8 cellular contexts compared by ENCODE assay signal in genomic region chr14:80930836-80931389, GRCh38. TPM values are rescaled to one million over a fixed set of nuclear protein-coding genes. Genes with fewer than 3 reads are reported as not detected.
DNase-seq lines count a peak whose midpoint lies in the region; ATAC-seq and TF ChIP-seq lines count a peak whose summit lies in the region.
"Had no signal": no experiment of that assay in that cellular context is flagged by ENCODE, and none has a peak within 500 bp of the region (broad histone marks: within the 10 kb centered on the region; RNA-seq: fewer than 3 reads in every experiment).

No MANE protein-coding gene starts in this region.

- TF ChIP-seq POLR2A in GM18505 (IDR thresholded peaks at IDR 0.05; ENCODE audit: borderline replicate concordance, extremely low read depth, insufficient read depth, insufficient read length) (no peak), thyroid gland (IDR thresholded peaks at IDR 0.05) (no peak)

- peak; percentile 88 for DNase-seq in HCEC 1CT
- DNase-seq in LoVo (ENCODE audit: low spot score), result peak; percentile 52
- peak; percentile 81 for DNase-seq in activated CD8-positive, alpha-beta T cell treated with anti-CD3 and anti-CD28 coated beads for 36 hours
- no peak for DNase-seq in left lobe of liver (ENCODE audit: low spot score)
- no peak for DNase-seq in thyroid gland
- DNase-seq in NCI-H1105 (lab: John Stamatoyannopoulos, UW), result no peak

- H3K4me1 ChIP-seq in thyroid gland, result no peaks in the 10 kb centered on the region

- whole genome bisulfite sequencing in thyroid gland, 2 donors, result 71 to 86% methylated on average over 8 of the region's 8 CpGs

- no peaks in the 10 kb centered on the region for H3K36me3 ChIP-seq in thyroid gland

- no peak overlapping the region for H3K4me3 ChIP-seq in thyroid gland (replicated peaks in 1 of 3)

- POLR2A ChIA-PET in activated CD8-positive, alpha-beta T cell treated with anti-CD3 and anti-CD28 coated beads for 36 hours (lab: Charles Lee), result interaction anchor here (0.7 to 2.4 kb wide), 5 partner anchors 10 to 239 kb away, joined by 3 to 29 read pairs (median 3); partner anchors contain the start of genes CEP128 and TSHR

- TF ChIP-seq CTCF in activated CD8-positive, alpha-beta T cell treated with anti-CD3 and anti-CD28 coated beads for 36 hours (IDR thresholded peaks at IDR 0.05), result no peak
- TF ChIP-seq CTCF in thyroid gland (IDR thresholded peaks at IDR 0.05), result no peak

- peaks cover 13% of the 10 kb centered on the region for H3K9me3 Mint-ChIP-seq in activated CD8-positive, alpha-beta T cell treated with anti-CD3 and anti-CD28 coated beads for 36 hours

- no peak overlapping the region for H3K27ac ChIP-seq in thyroid gland

- peaks cover 44% of the 10 kb centered on the region for H3K36me3 Mint-ChIP-seq in activated CD8-positive, alpha-beta T cell treated with anti-CD3 and anti-CD28 coated beads for 36 hours (ENCODE audit: low read depth)

- peak; percentile 99 for ATAC-seq in GM18505 (IDR thresholded peaks at IDR 0.05; ENCODE audit: unreplicated experiment)
- ATAC-seq in activated CD8-positive, alpha-beta T cell treated with anti-CD3 and anti-CD28 coated beads for 36 hours, result peak; percentile 97
- peak; percentile 36 for ATAC-seq in left lobe of liver

- no peaks in the 10 kb centered on the region for H3K27me3 Mint-ChIP-seq in activated CD8-positive, alpha-beta T cell treated with anti-CD3 and anti-CD28 coated beads for 36 hours
- H3K27me3 Mint-ChIP-seq: dendritic cell treated with granulocyte-macrophage colony-stimulating factor and Interleukin-4, amounts not matched to agents 40 ng/mL and 50 ng/mL, for 4 days had no signal

- peaks cover 30% of the 10 kb centered on the region for H3K4me1 Mint-ChIP-seq in activated CD8-positive, alpha-beta T cell treated with anti-CD3 and anti-CD28 coated beads for 36 hours (ENCODE audit: low read depth)

- CTCF ChIA-PET in activated CD8-positive, alpha-beta T cell treated with anti-CD3 and anti-CD28 coated beads for 36 hours (lab: Charles Lee), result interaction anchor here (0.8 to 1.9 kb wide), 5 partner anchors 10 to 80 kb away, joined by 3 to 5 read pairs (median 3); partner anchors contain the start of gene CEP128

- intact Hi-C loops in activated CD8-positive, alpha-beta T cell treated with anti-CD3 and anti-CD28 coated beads for 36 hours (cut with micrococcal nuclease), result loop anchor here (1.0 kb wide), 1 partner anchor 11 kb away; no protein-coding TSS in a partner anchor
- intact Hi-C loops in thyroid gland (cut with DNase I), result no loop called here

- H3K27ac Mint-ChIP-seq in activated CD8-positive, alpha-beta T cell treated with anti-CD3 and anti-CD28 coated beads for 36 hours, result peak overlapping the region; percentile 79
- H3K27ac Mint-ChIP-seq: dendritic cell treated with granulocyte-macrophage colony-stimulating factor and Interleukin-4, amounts not matched to agents 40 ng/mL and 50 ng/mL, for 4 days had no signal

- peak overlapping the region; percentile 52 for H3K4me3 Mint-ChIP-seq in activated CD8-positive, alpha-beta T cell treated with anti-CD3 and anti-CD28 coated beads for 36 hours
- H3K4me3 Mint-ChIP-seq: dendritic cell treated with granulocyte-macrophage colony-stimulating factor and Interleukin-4, amounts not matched to agents 40 ng/mL and 50 ng/mL, for 4 days had no signal

- H3K27me3 ChIP-seq in thyroid gland, result no peaks in the 10 kb centered on the region

- H3K9me3 ChIP-seq in thyroid gland, result no peaks in the 10 kb centered on the region

RNA-seq across cellular contexts. Expression of gene CEP128, which starts 10.6 kb away (rescaled TPM):
- total RNA-seq in activated CD8-positive, alpha-beta T cell treated with anti-CD3 and anti-CD28 coated beads for 36 hours, result 10 to 100 TPM; 21.6 to 22.5 TPM
- total RNA-seq in left lobe of liver (1.7 TPM), thyroid gland (10 to 100 TPM; 13.9 to 18.1 (median 16.0) TPM)

RNA-seq across cellular contexts. Expression of gene TSHR, which starts 24.5 kb away (rescaled TPM):
- under 1 TPM in 1 of 2 experiments, not detected in 1; 0.31 TPM for total RNA-seq in activated CD8-positive, alpha-beta T cell treated with anti-CD3 and anti-CD28 coated beads for 36 hours
- 0.15 TPM for total RNA-seq in left lobe of liver
- 100 to 1,000 TPM; 551 to 711 (median 608) TPM for total RNA-seq in thyroid gland

Comparison
In these comparisons a context has a peak if more than half of its experiments do, and no peak if none do; other contexts are left out.
1. ATAC-seq: peak in every context shown above with its lines; median percentile 99 in GM18505; 97 in activated CD8-positive, alpha-beta T cell treated with anti-CD3 and anti-CD28 coated beads for 36 hours; 36 in left lobe of liver.
2. DNase-seq: peak in HCEC 1CT (single experiment), LoVo (single experiment) and activated CD8-positive, alpha-beta T cell treated with anti-CD3 and anti-CD28 coated beads for 36 hours (single experiment); none in left lobe of liver (single experiment), thyroid gland (0 of 2) and NCI-H1105 (single experiment).
3. RNA of gene TSHR, which starts 24.5 kb away (total RNA-seq): 551 to 711 TPM in thyroid gland; 0.31 TPM in activated CD8-positive, alpha-beta T cell treated with anti-CD3 and anti-CD28 coated beads for 36 hours and 0.15 TPM in left lobe of liver (single experiment); every median in the first group is over 100 times any median in the second.